1 cellular context compared by ENCODE assay signal in genomic region chr12:56119361-56119796, GRCh38.
TF ChIP-seq lines count a peak whose summit lies in the region.

No MANE protein-coding gene starts in this region.

TF ChIP-seq in K562, 482 proteins besides CTCF, POLR2A, EP300 and RAD21 (continued from another document):
- peak; percentile 100 for TF ChIP-seq MYC (IDR thresholded peaks at IDR 0.05; ENCODE audit: low read depth, low read length)
- no peak for TF ChIP-seq MYC (CRISPR knock-in tag; IDR thresholded peaks at IDR 0.05; ENCODE audit: borderline replicate concordance, low read depth)
- peak; percentile 80 for TF ChIP-seq BRD9 (IDR thresholded peaks at IDR 0.05; ENCODE audit: low read depth, partially characterized antibody)
- TF ChIP-seq RCOR1 (IDR thresholded peaks at IDR 0.05; ENCODE audit: borderline replicate concordance in 1 of 2, low read depth in 2 of 2, low read length in 2 of 2): 0 out of 4 replicates have a peak, but pooled peaks of 1 of the 2 experiments have one; percentile 26
- TF ChIP-seq SP1 (CRISPR knock-in tag; IDR thresholded peaks at IDR 0.05): peak; percentile 43; the same call in 1 of the 2 replicates
- no peak for TF ChIP-seq CEBPG (CRISPR knock-in tag; IDR thresholded peaks at IDR 0.05)
- TF ChIP-seq CEBPG (tag; conservative IDR thresholded peaks at IDR 0.05 in 1 of 2, IDR thresholded peaks at IDR 0.05 in 1 of 2): no peak
- TF ChIP-seq HDAC1 (IDR thresholded peaks at IDR 0.05): peak in 1 of 2 experiments; percentile 63; a peak in 1 of 4 replicates
- no peak for TF ChIP-seq ZBTB33 (CRISPR knock-in tag; IDR thresholded peaks at IDR 0.05)
- TF ChIP-seq ZNF76 (CRISPR knock-in tag; IDR thresholded peaks at IDR 0.05; ENCODE audit: borderline replicate concordance): no peak
- peak; percentile 39; the same call in 1 of the 2 replicates for TF ChIP-seq SOX6 (IDR thresholded peaks at IDR 0.05)
- TF ChIP-seq XRCC5 (IDR thresholded peaks at IDR 0.05; ENCODE audit: low read depth, low read length): peak; percentile 64; the same call in 1 of the 2 replicates
- no peak for TF ChIP-seq E2F5 (CRISPR knock-in tag; IDR thresholded peaks at IDR 0.05)
TF ChIP-seq in K562: peak in this region for 60.
